In the genomic region with DNA sequence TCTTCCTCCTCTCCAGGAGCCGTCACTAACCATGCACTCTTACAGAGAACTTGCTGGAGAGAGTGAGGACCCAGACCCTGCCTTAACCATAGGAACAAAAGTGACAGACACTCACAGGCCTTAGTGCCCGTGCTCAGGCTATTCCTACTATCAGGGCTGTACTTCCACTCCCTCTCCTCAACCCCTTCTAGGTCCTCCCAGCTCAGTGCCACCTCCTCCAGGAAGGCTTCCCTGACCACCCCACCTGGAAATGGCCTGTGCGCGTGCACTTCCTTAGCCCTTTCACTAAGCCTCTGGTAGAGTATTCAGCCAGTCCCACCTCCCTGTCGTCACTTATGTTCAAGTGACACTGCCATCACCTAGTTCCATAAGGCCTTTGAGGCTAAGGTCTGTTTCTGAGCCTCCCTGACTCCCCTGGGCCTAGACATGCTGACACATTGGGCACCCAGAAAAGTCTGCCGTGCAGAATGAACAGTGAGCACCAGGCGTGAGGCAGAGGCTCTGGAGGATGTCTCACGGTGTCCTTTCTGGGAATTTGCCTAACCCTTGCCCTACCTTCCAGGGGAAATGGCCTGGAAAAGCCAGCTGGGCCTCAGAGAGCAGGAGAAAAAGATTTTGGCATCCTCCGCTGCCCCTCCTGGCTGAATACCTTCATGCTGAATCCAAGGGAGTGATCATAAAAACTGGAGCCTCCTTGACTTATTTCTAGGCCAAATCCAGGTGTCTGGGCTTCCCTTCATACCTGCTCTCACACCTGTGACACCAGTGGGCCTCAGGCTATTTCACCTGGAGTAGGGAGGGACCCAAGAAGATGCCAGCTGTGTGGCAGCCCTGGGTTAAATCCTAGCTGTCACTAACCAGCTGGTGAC, we compare ENCODE assay signal across 14 cellular contexts.
"Had no signal": no experiment of that assay in that cellular context is flagged by ENCODE, and none has a peak within 500 bp of the region (broad histone marks: within the 10 kb centered on the region; RNA-seq: fewer than 3 reads in every experiment).

No MANE protein-coding gene starts in this region.

- H3K4me1 Mint-ChIP-seq: activated naive CD8-positive, alpha-beta T cell treated with anti-CD3 and anti-CD28 coated beads, Interleukin-2, amount 10 ng/mL, durations not matched to agents 7 days and 5 days; nephron had no signal

- H3K27ac ChIP-seq: gastrocnemius medialis, heart right ventricle, left ventricle myocardium inferior, ovary, upper lobe of right lung had no signal

- H3K4me3 ChIP-seq: gastrocnemius medialis, heart right ventricle, left ventricle myocardium inferior, ovary, upper lobe of right lung had no signal

- H3K4me3 Mint-ChIP-seq: activated naive CD8-positive, alpha-beta T cell treated with anti-CD3 and anti-CD28 coated beads, Interleukin-2, amount 10 ng/mL, durations not matched to agents 7 days and 5 days; nephron; stimulated activated naive CD8-positive, alpha-beta T cell treated with anti-CD3 and anti-CD28 coated beads, Interleukin-15, Interleukin-2, amounts not matched to agents 100 ng/mL and 50 ng/mL, for 24 hours had no signal

- H3K36me3 ChIP-seq: gastrocnemius medialis, heart right ventricle, left ventricle myocardium inferior, ovary, upper lobe of right lung had no signal

- ATAC-seq: activated CD4-positive, CD25-positive, alpha-beta regulatory T cell treated with anti-CD3 and anti-CD28 coated beads, Interleukin-2, amount 50 U/mL, for 24 hours; gastrocnemius medialis; upper lobe of right lung had no signal

- H3K9me3 Mint-ChIP-seq: activated naive CD8-positive, alpha-beta T cell treated with anti-CD3 and anti-CD28 coated beads, Interleukin-2, amount 10 ng/mL, durations not matched to agents 7 days and 5 days; nephron; stimulated activated naive CD8-positive, alpha-beta T cell treated with anti-CD3 and anti-CD28 coated beads, Interleukin-15, Interleukin-2, amounts not matched to agents 100 ng/mL and 50 ng/mL, for 24 hours had no signal

- H3K27me3 ChIP-seq: gastrocnemius medialis, heart right ventricle, ovary, upper lobe of right lung had no signal

- H3K4me1 ChIP-seq: gastrocnemius medialis, left ventricle myocardium inferior, upper lobe of right lung had no signal

- H3K27ac Mint-ChIP-seq: activated naive CD8-positive, alpha-beta T cell treated with anti-CD3 and anti-CD28 coated beads, Interleukin-2, amount 10 ng/mL, durations not matched to agents 7 days and 5 days; nephron had no signal

- H3K36me3 Mint-ChIP-seq: activated naive CD8-positive, alpha-beta T cell treated with anti-CD3 and anti-CD28 coated beads, Interleukin-2, amount 10 ng/mL, durations not matched to agents 7 days and 5 days had no signal

- DNase-seq: activated CD4-positive, alpha-beta T cell treated with anti-CD3 and anti-CD28 coated beads, Interleukin-2, amount 50 U/mL, for 48 hours; activated naive CD8-positive, alpha-beta T cell treated with anti-CD3 and anti-CD28 coated beads, Interleukin-2, amount 10 ng/mL, durations not matched to agents 7 days and 5 days; activated T-cell treated with anti-CD3 and anti-CD28 coated beads, Interleukin-2, amount 50 U/mL, for 48 hours; anterior cingulate cortex; gastrocnemius medialis; heart right ventricle; left ventricle myocardium inferior; ovary; stimulated activated CD4-positive, alpha-beta T cell treated with anti-CD3 and anti-CD28 coated beads, Interleukin-4, amount 100 ng/mL, for 1 hour; stimulated activated CD8-positive, alpha-beta memory T cell treated with anti-CD3 and anti-CD28 coated beads, Interleukin-4, amount 100 ng/mL, for 48 hours; upper lobe of right lung had no signal

- H3K9me3 ChIP-seq: gastrocnemius medialis, heart right ventricle, left ventricle myocardium inferior, ovary, upper lobe of right lung had no signal
